In the genomic region with DNA sequence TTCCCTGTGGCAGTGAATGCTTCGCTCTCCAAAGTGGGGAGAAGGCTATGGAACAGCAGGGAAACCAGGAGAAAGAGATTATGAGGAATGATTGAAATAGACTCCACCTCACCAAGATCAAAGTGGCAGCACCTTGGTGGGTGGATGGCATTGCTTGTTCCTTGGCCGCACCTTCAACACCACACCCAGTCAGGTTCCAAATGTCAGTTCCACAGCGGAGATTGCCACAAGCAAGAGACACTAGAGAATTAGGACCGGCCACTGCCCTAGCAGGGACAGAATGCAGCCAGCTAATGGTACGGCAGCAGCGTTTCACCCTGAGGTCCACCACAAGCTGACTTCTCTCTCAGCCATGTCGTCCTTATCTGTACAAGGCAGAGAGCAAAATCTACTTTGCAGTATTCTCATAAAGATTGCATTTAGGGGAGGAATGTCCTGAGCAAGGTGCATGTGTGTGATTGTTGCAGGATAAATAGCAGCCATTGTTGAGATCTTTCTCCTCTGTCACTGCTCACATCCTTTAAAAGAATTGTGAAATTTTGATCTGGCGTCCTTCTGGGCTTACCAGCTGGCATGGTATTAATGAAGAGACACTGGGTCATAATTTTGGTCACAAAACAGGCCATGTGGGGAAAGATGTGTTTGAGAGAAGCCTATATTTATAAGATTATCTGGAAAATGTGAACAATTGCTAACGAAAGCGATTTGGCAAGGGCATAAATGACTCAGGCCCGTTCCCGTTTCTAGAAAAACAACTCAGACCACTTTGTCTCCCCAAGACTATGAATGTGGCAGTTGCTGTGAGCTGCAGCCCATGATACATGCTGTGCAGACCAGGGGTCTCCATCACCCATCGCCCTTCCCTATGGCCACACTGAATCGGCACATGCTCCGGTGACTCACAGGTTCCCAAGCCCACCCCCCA, we compare ENCODE assay signal across 14 cellular contexts.
DNase-seq lines count a peak whose midpoint lies in the region; ATAC-seq and TF ChIP-seq lines count a peak whose summit lies in the region.
"Had no signal": no experiment of that assay in that cellular context is flagged by ENCODE, and none has a peak within 500 bp of the region (broad histone marks: within the 10 kb centered on the region; RNA-seq: fewer than 3 reads in every experiment).

No MANE protein-coding gene starts in this region.

- 78 to 88% (median 82%) methylated on average over 14 to 15 of the region's 15 CpGs for WGBS in adrenal gland, 4 donors
- 84 to 86% methylated on average over 15 of the region's 15 CpGs for WGBS in body of pancreas, 2 donors

- no peaks in the 10 kb centered on the region for H3K36me3 ChIP-seq in adrenal gland (replicated peaks in 1 of 2)
- no peaks in the 10 kb centered on the region for H3K36me3 ChIP-seq in mucosa of descending colon (ENCODE audit: low read depth)
- no peaks in the 10 kb centered on the region for H3K36me3 ChIP-seq in body of pancreas (replicated peaks in 1 of 2; ENCODE audit: insufficient read depth in 1 of 2, low read depth in 2 of 2)

- intact Hi-C loops in adrenal gland (cut with DNase I) (no loop called here), mucosa of descending colon (cut with DNase I, micrococcal nuclease) (no loop called here), body of pancreas (cut with DNase I) (no loop called here)

- no peaks in the 10 kb centered on the region for H3K9me3 ChIP-seq in adrenal gland (replicated peaks in 1 of 3)
- no peaks in the 10 kb centered on the region for H3K9me3 ChIP-seq in mucosa of descending colon
- peaks cover 0 to 4% (median 0%) of the 10 kb centered on the region in 3 donors for H3K9me3 ChIP-seq in body of pancreas

- peak; percentile 27 for DNase-seq in AG10803 (ENCODE audit: low read depth)
- peak; percentile 38 for DNase-seq in GM03348 (ENCODE audit: low spot score)
- DNase-seq in adrenal gland, result peak in 6 of 7 donors; percentile 13 to 60 (median 37)
- peak in 2 of 3 donors; percentile 62 to 77 for DNase-seq in mucosa of descending colon
- DNase-seq in body of pancreas, result no peak
- no peak for DNase-seq in NCI-H82 (lab: John Stamatoyannopoulos, UW)
- DNase-seq: activated B cell treated with CpG ODN at 0.5 μM for 24 hours; CD4-positive, alpha-beta T cell; kidney glomerular epithelial cell; naive B cell; NCI-H2171 treated with DMSO at 0.1 percent for 48 hours; stimulated activated naive CD4-positive, alpha-beta T cell had no signal

- TF ChIP-seq POLR2A in adrenal gland (IDR thresholded peaks at IDR 0.05) (no peak), body of pancreas (IDR thresholded peaks at IDR 0.05) (no peak)

- no peak for TF ChIP-seq CTCF in AG10803 (conservative IDR thresholded peaks at IDR 0.05; ENCODE audit: low read length)
- no peak for TF ChIP-seq CTCF in adrenal gland (IDR thresholded peaks at IDR 0.05)
- TF ChIP-seq CTCF in mucosa of descending colon (IDR thresholded peaks at IDR 0.05), result no peak
- TF ChIP-seq CTCF in body of pancreas (IDR thresholded peaks at IDR 0.05), result no peak

- H3K27me3 ChIP-seq in adrenal gland, result no peaks in the 10 kb centered on the region
- H3K27me3 ChIP-seq in body of pancreas, result no peaks in the 10 kb centered on the region

- H3K4me3 ChIP-seq in AG10803 (ENCODE audit: low read length), result no peak overlapping the region
- no peak overlapping the region for H3K4me3 ChIP-seq in adrenal gland
- H3K4me3 ChIP-seq in mucosa of descending colon, result no peak overlapping the region
- no peak overlapping the region for H3K4me3 ChIP-seq in body of pancreas

- H3K27ac ChIP-seq in adrenal gland (peak overlapping the region in 2 of 5 donors; percentile 68 to 77), body of pancreas (no peak overlapping the region)

- ATAC-seq in mucosa of descending colon, result peak; percentile 50
- no peak for ATAC-seq in body of pancreas
- no peak for ATAC-seq in GM18907 (IDR thresholded peaks at IDR 0.05; ENCODE audit: unreplicated experiment)
- ATAC-seq: SK-N-SH treated with all-trans-retinoic acid at 6 μM for 48 hours had no signal

- H3K4me1 ChIP-seq in adrenal gland (replicated peaks in 1 of 2), result peaks cover 0 to 6% of the 10 kb centered on the region in 2 donors
- H3K4me1 ChIP-seq in mucosa of descending colon (ENCODE audit: low read depth), result peaks cover 24% of the 10 kb centered on the region
- H3K4me1 ChIP-seq in body of pancreas, result peaks cover 8% of the 10 kb centered on the region

Comparison
In these comparisons a context has a peak if more than half of its experiments do, and no peak if none do; other contexts are left out.
1. DNase-seq: peak in AG10803 (single experiment), GM03348 (single experiment), adrenal gland (6 of 7) and mucosa of descending colon (2 of 3); none in body of pancreas (0 of 4) and NCI-H82 (single experiment).